ENCODE assay signal across 6 cellular contexts in the genomic region with DNA sequence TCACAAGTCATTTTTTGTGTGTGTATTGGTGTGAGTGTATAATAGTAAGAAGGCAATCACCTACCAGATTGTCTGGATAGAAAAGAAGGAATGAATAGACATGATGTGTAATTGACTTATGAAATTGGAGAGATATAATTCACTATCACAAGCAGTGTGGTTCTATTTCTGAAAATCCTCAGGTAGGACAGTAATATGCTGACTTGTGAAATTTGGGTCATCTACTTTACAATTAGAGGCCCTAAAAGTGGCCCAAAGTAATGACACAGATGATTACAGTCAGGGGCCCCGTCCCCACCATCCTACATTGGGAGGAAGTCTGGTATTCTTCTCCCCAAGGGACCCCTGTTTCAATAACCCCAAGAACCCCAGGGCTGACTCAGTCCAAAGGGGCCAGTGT.
"Had no signal": no experiment of that assay in that cellular context is flagged by ENCODE, and none has a peak within 500 bp of the region (broad histone marks: within the 10 kb centered on the region; RNA-seq: fewer than 3 reads in every experiment).

No MANE protein-coding gene starts in this region.

- H3K27ac ChIP-seq: HL-60, KMS-11 had no signal

- H3K4me2 ChIP-seq: KMS-11 had no signal

- DNase-seq: Karpas-422, KBM-7, KG1 had no signal

- FAIRE-seq: HTR-8/SVneo had no signal

- H3K9ac ChIP-seq: KMS-11 had no signal
